In the genomic region with DNA sequence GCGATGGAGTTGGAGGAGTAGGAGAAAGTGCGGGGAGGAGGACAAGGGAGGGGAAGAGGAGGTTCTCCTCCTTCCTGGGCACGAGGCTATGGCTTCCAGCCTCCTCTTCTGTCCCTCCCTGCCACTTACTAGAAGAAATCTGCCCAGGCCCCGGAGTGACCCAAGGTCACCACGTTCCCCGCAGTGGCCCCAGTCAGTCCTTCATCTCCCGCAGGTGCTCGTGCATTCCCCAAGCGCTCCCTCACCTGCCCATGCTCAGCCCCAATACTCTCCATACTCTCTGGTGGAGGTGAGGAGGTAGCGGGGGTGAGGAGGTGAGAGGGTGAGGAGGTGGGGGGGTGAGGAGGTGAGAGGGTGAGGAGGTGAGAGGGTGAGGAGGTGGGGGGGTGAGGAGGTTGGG, we compare ENCODE assay signal across 29 cellular contexts.
"Had no signal": no experiment of that assay in that cellular context is flagged by ENCODE, and none has a peak within 500 bp of the region (broad histone marks: within the 10 kb centered on the region; RNA-seq: fewer than 3 reads in every experiment).

No MANE protein-coding gene starts in this region.

- H3K9me3 Mint-ChIP-seq: naive thymus-derived CD8-positive, alpha-beta T cell; neural crest cell; stimulated activated memory B cell treated with anti-CD40 and anti-IgM and Interleukin-4, amounts not matched to agents 10 μg/mL and 1 μg/mL and 100 μg/mL, for 72 hours had no signal

- H3K4me2 ChIP-seq: smooth muscle cell had no signal

- H3K4me1 Mint-ChIP-seq: nephron; neural crest cell; stimulated activated memory B cell treated with anti-CD40 and anti-IgM and Interleukin-4, amounts not matched to agents 10 μg/mL and 1 μg/mL and 100 μg/mL, for 72 hours had no signal

- H3K4me1 ChIP-seq: heart right ventricle, parathyroid adenoma, psoas muscle, right lobe of liver, suprapubic skin, tibial nerve, vagina had no signal

- H3K27ac ChIP-seq: heart right ventricle, left lung, lower lobe of right lung, neutrophil, parathyroid adenoma, psoas muscle, right lobe of liver, suprapubic skin, thoracic aorta, tibial nerve, vagina had no signal

- H2AFZ ChIP-seq: parathyroid adenoma had no signal

- H3K9ac ChIP-seq: parathyroid adenoma had no signal

- ATAC-seq: heart right ventricle; left colon; left lung; lower lobe of right lung; naive thymus-derived CD8-positive, alpha-beta T cell; psoas muscle; right lobe of liver; stimulated activated memory B cell treated with anti-CD40 and anti-IgM and Interleukin-4, amounts not matched to agents 10 μg/mL and 1 μg/mL and 100 μg/mL, for 72 hours had no signal

- H3K27me3 ChIP-seq: right lobe of liver, vagina had no signal

- H3K27ac Mint-ChIP-seq: nephron; stimulated activated memory B cell treated with anti-CD40 and anti-IgM and Interleukin-4, amounts not matched to agents 10 μg/mL and 1 μg/mL and 100 μg/mL, for 72 hours; type B pancreatic cell had no signal

- DNase-seq: heart right ventricle; hippocampal formation; kidney; left colon; left lung; lower lobe of right lung; mammary epithelial cell; mesenchymal stem cell; naive thymus-derived CD8-positive, alpha-beta T cell; occipital lobe; psoas muscle; right lobe of liver; stimulated activated CD4-positive, alpha-beta T cell treated with anti-CD3 and anti-CD28 coated beads, Interleukin-1b, Interleukin-23, amount 100 ng/mL, for 48 hours; stimulated activated CD4-positive, alpha-beta T cell treated with anti-CD3 and anti-CD28 coated beads, Interleukin-2, amount 100 ng/mL, for 48 hours; stimulated activated CD4-positive, alpha-beta T cell treated with anti-CD3 and anti-CD28 coated beads, Interleukin-4, amount 100 ng/mL, for 4 hours; stimulated activated CD8-positive, alpha-beta memory T cell treated with anti-CD3 and anti-CD28 coated beads, Interleukin-4, amount 100 ng/mL, for 48 hours; stimulated activated naive CD4-positive, alpha-beta T cell treated with Interleukin-2 at 50 U/mL for 16 hours had no signal

- H3K9me3 ChIP-seq: heart right ventricle, left lung, lower lobe of right lung, neutrophil, psoas muscle, right lobe of liver, suprapubic skin, thoracic aorta, tibial nerve, vagina had no signal

- H3K4me3 ChIP-seq: heart right ventricle, left lung, lower lobe of right lung, psoas muscle, right lobe of liver, smooth muscle cell, suprapubic skin, thoracic aorta, tibial nerve, vagina had no signal

- H3K36me3 ChIP-seq: heart right ventricle, left lung, lower lobe of right lung, neutrophil, right lobe of liver, suprapubic skin, thoracic aorta, tibial nerve, vagina had no signal

- H3K36me3 Mint-ChIP-seq: naive thymus-derived CD8-positive, alpha-beta T cell; stimulated activated memory B cell treated with anti-CD40 and anti-IgM and Interleukin-4, amounts not matched to agents 10 μg/mL and 1 μg/mL and 100 μg/mL, for 72 hours; type B pancreatic cell had no signal

- FAIRE-seq: islet of Langerhans, kidney had no signal

- H3K4me3 Mint-ChIP-seq: naive thymus-derived CD8-positive, alpha-beta T cell; nephron; neural crest cell; stimulated activated memory B cell treated with anti-CD40 and anti-IgM and Interleukin-4, amounts not matched to agents 10 μg/mL and 1 μg/mL and 100 μg/mL, for 72 hours; type B pancreatic cell had no signal

- H3K79me2 ChIP-seq: parathyroid adenoma had no signal
